Comparison of ENCODE assay signal across 9 cellular contexts in the genomic region with DNA sequence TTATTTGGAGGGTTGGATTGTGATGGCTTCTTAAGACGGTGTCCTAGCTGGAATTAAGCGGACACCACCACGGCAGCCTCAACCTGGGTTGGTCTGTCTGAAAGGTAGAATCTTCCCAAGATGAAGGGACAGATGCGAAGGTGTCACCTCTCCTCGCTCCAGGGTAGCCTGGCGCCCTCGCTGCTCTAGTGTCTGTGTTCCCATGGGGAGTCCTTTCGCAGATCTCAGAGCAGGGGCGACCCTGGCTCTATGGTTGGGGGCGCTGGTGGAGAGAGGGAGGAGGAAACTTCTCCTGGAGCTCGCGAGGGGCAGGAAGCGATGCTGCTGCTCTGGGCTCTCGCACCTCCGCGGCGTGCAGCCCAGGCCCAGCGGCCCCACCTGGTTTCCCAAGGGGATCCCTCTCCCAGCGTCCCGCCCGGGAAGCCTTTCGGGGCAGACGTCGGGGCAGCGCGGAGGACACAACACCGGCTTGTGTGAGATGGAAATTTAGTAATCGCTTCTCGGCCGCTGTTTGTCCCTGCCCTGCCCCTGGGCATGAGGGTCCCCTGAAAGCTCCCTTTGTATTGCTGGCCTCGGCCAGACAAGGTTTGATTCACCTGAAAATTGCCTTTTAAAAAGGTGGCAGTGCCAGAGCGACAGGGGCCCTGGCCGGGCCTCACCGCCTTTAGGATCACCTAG.
DNase-seq lines count a peak whose midpoint lies in the region; ATAC-seq lines count a peak whose summit lies in the region.
"Had no signal": no experiment of that assay in that cellular context is flagged by ENCODE, and none has a peak within 500 bp of the region (broad histone marks: within the 10 kb centered on the region; RNA-seq: fewer than 3 reads in every experiment).

No MANE protein-coding gene starts in this region.

- H3K9ac ChIP-seq in mucosa of rectum (ENCODE audit: low read depth in 1 of 2, low read length in 2 of 2), result peak overlapping the region; percentile 26 to 54

- ATAC-seq in HG02852 (IDR thresholded peaks at IDR 0.05; ENCODE audit: unreplicated experiment), result peak; percentile 8
- ATAC-seq in GM18870 (IDR thresholded peaks at IDR 0.05; ENCODE audit: unreplicated experiment), result no peak
- ATAC-seq in GM18519 (IDR thresholded peaks at IDR 0.05; ENCODE audit: low FRiP score, unreplicated experiment), result no peak

- H3K4me1 ChIP-seq in mucosa of rectum (ENCODE audit: control insufficient read depth in 2 of 2, insufficient read depth in 2 of 2, low read length in 2 of 2), result peaks cover 0 to 3% of the 10 kb centered on the region in 2 donors

- peak overlapping the region; percentile 53 to 64 for H3K4me3 ChIP-seq in mucosa of rectum (ENCODE audit: low read length in 2 of 2)

- DNase-seq in NCI-H1105 treated with DMSO at 0.1 percent for 48 hours (lab: John Stamatoyannopoulos, UW), result peak; percentile 44
- no peak for DNase-seq in NCI-H1105 (lab: John Stamatoyannopoulos, UW)
- peak; percentile 31 for DNase-seq in astrocyte of the hippocampus (ENCODE audit: low read depth, low spot score)
- no peak for DNase-seq in OCI-M1 (lab: John Stamatoyannopoulos, UW)

- H3K27me3 ChIP-seq in mucosa of rectum (ENCODE audit: control insufficient read depth in 2 of 2, insufficient read depth in 2 of 2, low read length in 2 of 2), result peaks cover 26 to 29% of the 10 kb centered on the region in 2 donors

- H3K36me3 ChIP-seq in mucosa of rectum (ENCODE audit: control insufficient read depth in 2 of 2, insufficient read depth in 2 of 2, low read length in 2 of 2), result no peaks in the 10 kb centered on the region
- H3K36me3 ChIP-seq: SJSA1 had no signal

- no peaks in the 10 kb centered on the region for H3K9me3 ChIP-seq in mucosa of rectum (ENCODE audit: control insufficient read depth in 2 of 2, low read length in 2 of 2)
- H3K9me3 ChIP-seq: SJSA1 had no signal

- peak overlapping the region; percentile 4 to 47 for H3K27ac ChIP-seq in mucosa of rectum (ENCODE audit: low read depth in 2 of 2, low read length in 2 of 2)
- H3K27ac ChIP-seq: SJSA1 had no signal

Comparison
In these comparisons a context has a peak if more than half of its experiments do, and no peak if none do; other contexts are left out.
1. DNase-seq: peak in NCI-H1105 treated with DMSO at 0.1 percent for 48 hours (single experiment) and astrocyte of the hippocampus (single experiment); none in NCI-H1105 (single experiment) and OCI-M1 (single experiment).